12 cellular contexts compared by ENCODE assay signal in the genomic region with DNA sequence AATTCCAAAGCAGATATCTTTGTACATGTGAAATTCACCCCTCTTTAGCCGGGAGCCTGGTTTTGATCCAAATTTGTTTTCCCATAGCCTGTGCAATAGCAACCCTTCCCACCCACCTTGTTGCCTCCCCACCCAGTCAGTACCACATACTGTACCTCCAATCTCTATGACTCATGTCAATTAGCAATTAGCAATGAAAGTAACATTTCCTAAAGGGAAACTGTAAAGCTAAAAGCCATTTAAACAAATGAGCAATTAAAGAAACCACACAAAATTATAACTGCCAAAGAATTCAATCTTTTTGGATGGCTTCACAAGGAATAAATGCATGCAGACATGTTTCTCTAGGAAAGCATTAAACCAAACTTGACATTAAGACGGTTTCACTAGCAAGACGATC.
DNase-seq lines count a peak whose midpoint lies in the region; ATAC-seq and TF ChIP-seq lines count a peak whose summit lies in the region.
"Had no signal": no experiment of that assay in that cellular context is flagged by ENCODE, and none has a peak within 500 bp of the region (broad histone marks: within the 10 kb centered on the region; RNA-seq: fewer than 3 reads in every experiment).

No MANE protein-coding gene starts in this region.

- no peaks in the 10 kb centered on the region for H3K27me3 ChIP-seq in CD8-positive, alpha-beta memory T cell (ENCODE audit: insufficient read depth, low read length, poor library complexity, severe bottlenecking)
- no peaks in the 10 kb centered on the region for H3K27me3 ChIP-seq in Karpas-422 (ENCODE audit: low read length)
- H3K27me3 ChIP-seq in osteoblast (ENCODE audit: insufficient read depth, low read length): no peaks in the 10 kb centered on the region
- H3K27me3 ChIP-seq: tibial artery had no signal

- no peak overlapping the region for H3K9ac ChIP-seq in Karpas-422 (ENCODE audit: low read length)

- POLR2A ChIA-PET in CD8-positive, alpha-beta memory T cell (lab: Charles Lee): interaction anchor here (0.6 kb wide), 1 partner anchor 105 kb away, joined by 4 read pairs; no protein-coding TSS in a partner anchor
- POLR2A ChIA-PET in WTC11 (lab: Charles Lee): no interaction called here

- peaks cover 2 to 54% (median 7%) of the 10 kb centered on the region in 3 donors for H3K36me3 Mint-ChIP-seq in CD8-positive, alpha-beta memory T cell
- H3K36me3 Mint-ChIP-seq in activated naive CD8-positive, alpha-beta T cell: no peaks in the 10 kb centered on the region
- no peaks in the 10 kb centered on the region for H3K36me3 Mint-ChIP-seq in WTC11

- H3K9me3 ChIP-seq in CD8-positive, alpha-beta memory T cell (ENCODE audit: low read length): no peaks in the 10 kb centered on the region
- H3K9me3 ChIP-seq in Karpas-422 (ENCODE audit: low read length): no peaks in the 10 kb centered on the region
- H3K9me3 ChIP-seq in osteoblast (ENCODE audit: low read depth, low read length): no peaks in the 10 kb centered on the region
- H3K9me3 ChIP-seq: tibial artery had no signal

- peak overlapping the region; percentile 93 to 99 (median 99) for H3K27ac Mint-ChIP-seq in CD8-positive, alpha-beta memory T cell
- peak overlapping the region; percentile 95 for H3K27ac Mint-ChIP-seq in activated naive CD8-positive, alpha-beta T cell
- H3K27ac Mint-ChIP-seq in WTC11: no peak overlapping the region

- H3K4me3 Mint-ChIP-seq in CD8-positive, alpha-beta memory T cell: peak overlapping the region in 5 of 7 donors; percentile 3 to 72 (median 40)
- peak overlapping the region; percentile 73 for H3K4me3 Mint-ChIP-seq in activated naive CD8-positive, alpha-beta T cell
- H3K4me3 Mint-ChIP-seq in WTC11: no peak overlapping the region

- no peak for ATAC-seq in WTC11
- ATAC-seq: left lobe of liver had no signal

- H3K9me2 ChIP-seq in Karpas-422 (replicated peaks; ENCODE audit: insufficient read depth, low read length): no peaks in the 10 kb centered on the region

- peaks cover 6% of the 10 kb centered on the region for H3K36me3 ChIP-seq in CD8-positive, alpha-beta memory T cell (ENCODE audit: insufficient read depth, low read length)
- H3K36me3 ChIP-seq in Karpas-422 (ENCODE audit: insufficient read depth, low read length) (no peaks in the 10 kb centered on the region), osteoblast (ENCODE audit: insufficient read depth, low read length) (no peaks in the 10 kb centered on the region)
- H3K36me3 ChIP-seq: tibial artery had no signal

- TF ChIP-seq CTCF in osteoblast (IDR thresholded peaks at IDR 0.05; ENCODE audit: extremely low read depth, low read depth, low read length) (no peak), WTC11 (IDR thresholded peaks at IDR 0.05) (no peak)

- no peak overlapping the region for H3K4me2 ChIP-seq in Karpas-422 (ENCODE audit: low read depth, low read length, poor library complexity, severe bottlenecking)
- H3K4me2 ChIP-seq in osteoblast (ENCODE audit: insufficient read depth, low read length): no peak overlapping the region

- peaks cover 52% of the 10 kb centered on the region for H3K79me2 ChIP-seq in Karpas-422 (ENCODE audit: low read length)
- H3K79me2 ChIP-seq in osteoblast (ENCODE audit: insufficient read depth, low read length): no peaks in the 10 kb centered on the region

- DNase-seq in CD8-positive, alpha-beta memory T cell: no peak
- no peak for DNase-seq in Karpas-422
- no peak for DNase-seq in osteoblast (ENCODE audit: insufficient read length, low spot score, missing footprints)
- no peak for DNase-seq in NCI-H526 (lab: John Stamatoyannopoulos, UW)
- no peak for DNase-seq in activated gamma-delta T cell (lab: John Stamatoyannopoulos, UW)
- no peak for DNase-seq in WTC11 (ENCODE audit: low spot score)
- DNase-seq: COR-L47, NCI-H1930, NCI-H774, tibial artery had no signal

- H3K27ac ChIP-seq in CD8-positive, alpha-beta memory T cell (ENCODE audit: low read depth, low read length): peak overlapping the region; percentile 83
- H3K27ac ChIP-seq in Karpas-422 (ENCODE audit: low read length) (peak overlapping the region; percentile 55; the same call in 1 of the 2 replicates), osteoblast (ENCODE audit: low read depth, low read length) (peak overlapping the region; percentile 91)
- H3K27ac ChIP-seq: tibial artery had no signal

- H3K27me3 Mint-ChIP-seq in CD8-positive, alpha-beta memory T cell: peaks cover 0 to 5% of the 10 kb centered on the region in 2 donors
- H3K27me3 Mint-ChIP-seq in activated naive CD8-positive, alpha-beta T cell: no peaks in the 10 kb centered on the region
- H3K27me3 Mint-ChIP-seq in WTC11 (ENCODE audit: low read depth): no peaks in the 10 kb centered on the region

- H3K4me3 ChIP-seq in CD8-positive, alpha-beta memory T cell (ENCODE audit: low read length): no peak overlapping the region
- H3K4me3 ChIP-seq in Karpas-422 (ENCODE audit: low read length) (no peak overlapping the region), osteoblast (ENCODE audit: insufficient read depth, low read length) (no peak overlapping the region)
- H3K4me3 ChIP-seq: tibial artery had no signal

- CTCF ChIA-PET in CD8-positive, alpha-beta memory T cell (lab: Charles Lee): interaction anchor here (1.6 kb wide), 1 partner anchor 74 kb away, joined by 4 read pairs; no protein-coding TSS in a partner anchor
- CTCF ChIA-PET in WTC11 (lab: Charles Lee): no interaction called here

- no peaks in the 10 kb centered on the region for H4K20me1 ChIP-seq in Karpas-422 (ENCODE audit: insufficient read depth, low read depth, low read length)
- H4K20me1 ChIP-seq in osteoblast (ENCODE audit: insufficient read depth, low read length): no peaks in the 10 kb centered on the region

- H2AFZ ChIP-seq in Karpas-422 (ENCODE audit: low read length) (no peak overlapping the region), osteoblast (ENCODE audit: low read length) (no peak overlapping the region)

- H3K9me3 Mint-ChIP-seq in CD8-positive, alpha-beta memory T cell: no peaks in the 10 kb centered on the region
- no peaks in the 10 kb centered on the region for H3K9me3 Mint-ChIP-seq in activated naive CD8-positive, alpha-beta T cell (ENCODE audit: low read depth)
- H3K9me3 Mint-ChIP-seq in WTC11: no peaks in the 10 kb centered on the region

- peaks cover 61 to 86% (median 75%) of the 10 kb centered on the region in 3 donors for H3K4me1 Mint-ChIP-seq in CD8-positive, alpha-beta memory T cell
- H3K4me1 Mint-ChIP-seq in activated naive CD8-positive, alpha-beta T cell (ENCODE audit: low read depth): peaks cover 72% of the 10 kb centered on the region
- peaks cover 28% of the 10 kb centered on the region for H3K4me1 Mint-ChIP-seq in WTC11

- peaks cover 56% of the 10 kb centered on the region for H3K4me1 ChIP-seq in CD8-positive, alpha-beta memory T cell (ENCODE audit: insufficient read depth, low read length)
- H3K4me1 ChIP-seq in Karpas-422 (ENCODE audit: low read length): peaks cover 49% of the 10 kb centered on the region
- H3K4me1 ChIP-seq in osteoblast (ENCODE audit: insufficient read depth, low read length): peaks cover 21% of the 10 kb centered on the region

TF ChIP-seq in WTC11, 78 proteins besides CTCF, POLR2A, EP300 and RAD21 (continues in another document):
- TF ChIP-seq SMAD4 (CRISPR knock-in tag; IDR thresholded peaks at IDR 0.05) (no peak), RORB (CRISPR knock-in tag; IDR thresholded peaks at IDR 0.05) (no peak), GRHL2 (CRISPR knock-in tag; IDR thresholded peaks at IDR 0.05; ENCODE audit: insufficient replicate concordance, severe bottlenecking) (no peak), ZNF423 (CRISPR knock-in tag; IDR thresholded peaks at IDR 0.05) (no peak), GABPB1 (CRISPR knock-in tag; IDR thresholded peaks at IDR 0.05) (no peak), CBFB (CRISPR knock-in tag; IDR thresholded peaks at IDR 0.05; ENCODE audit: low read depth) (no peak), CREM (CRISPR knock-in tag; IDR thresholded peaks at IDR 0.05) (no peak)
- TF ChIP-seq, protein P1, sequence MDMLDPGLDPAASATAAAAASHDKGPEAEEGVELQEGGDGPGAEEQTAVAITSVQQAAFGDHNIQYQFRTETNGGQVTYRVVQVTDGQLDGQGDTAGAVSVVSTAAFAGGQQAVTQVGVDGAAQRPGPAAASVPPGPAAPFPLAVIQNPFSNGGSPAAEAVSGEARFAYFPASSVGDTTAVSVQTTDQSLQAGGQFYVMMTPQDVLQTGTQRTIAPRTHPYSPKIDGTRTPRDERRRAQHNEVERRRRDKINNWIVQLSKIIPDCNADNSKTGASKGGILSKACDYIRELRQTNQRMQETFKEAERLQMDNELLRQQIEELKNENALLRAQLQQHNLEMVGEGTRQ (CRISPR knock-in tag; IDR thresholded peaks at IDR 0.05): no peak
- TF ChIP-seq, protein P2, sequence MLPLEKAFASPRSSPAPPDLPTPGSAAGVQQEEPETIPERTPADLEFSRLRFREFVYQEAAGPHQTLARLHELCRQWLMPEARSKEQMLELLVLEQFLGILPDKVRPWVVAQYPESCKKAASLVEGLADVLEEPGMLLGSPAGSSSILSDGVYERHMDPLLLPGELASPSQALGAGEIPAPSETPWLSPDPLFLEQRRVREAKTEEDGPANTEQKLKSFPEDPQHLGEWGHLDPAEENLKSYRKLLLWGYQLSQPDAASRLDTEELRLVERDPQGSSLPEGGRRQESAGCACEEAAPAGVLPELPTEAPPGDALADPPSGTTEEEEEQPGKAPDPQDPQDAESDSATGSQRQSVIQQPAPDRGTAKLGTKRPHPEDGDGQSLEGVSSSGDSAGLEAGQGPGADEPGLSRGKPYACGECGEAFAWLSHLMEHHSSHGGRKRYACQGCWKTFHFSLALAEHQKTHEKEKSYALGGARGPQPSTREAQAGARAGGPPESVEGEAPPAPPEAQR (CRISPR knock-in tag; IDR thresholded peaks at IDR 0.05): no peak
- TF ChIP-seq, protein P3, sequence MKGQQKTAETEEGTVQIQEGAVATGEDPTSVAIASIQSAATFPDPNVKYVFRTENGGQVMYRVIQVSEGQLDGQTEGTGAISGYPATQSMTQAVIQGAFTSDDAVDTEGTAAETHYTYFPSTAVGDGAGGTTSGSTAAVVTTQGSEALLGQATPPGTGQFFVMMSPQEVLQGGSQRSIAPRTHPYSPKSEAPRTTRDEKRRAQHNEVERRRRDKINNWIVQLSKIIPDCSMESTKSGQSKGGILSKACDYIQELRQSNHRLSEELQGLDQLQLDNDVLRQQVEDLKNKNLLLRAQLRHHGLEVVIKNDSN (CRISPR knock-in tag; IDR thresholded peaks at IDR 0.05): no peak
